In genomic region chr15:78481917-78482316, GRCh38 we compare ENCODE assay signal across 17 cellular contexts. TPM values are rescaled to one million over a fixed set of nuclear protein-coding genes. Genes with fewer than 3 reads are reported as not detected.
"Had no signal": no experiment of that assay in that cellular context is flagged by ENCODE, and none has a peak within 500 bp of the region (broad histone marks: within the 10 kb centered on the region; RNA-seq: fewer than 3 reads in every experiment).

No MANE protein-coding gene starts in this region.

- H3K27me3 ChIP-seq: adrenal gland, breast epithelium, SJSA1 had no signal

- H3K27ac ChIP-seq: breast epithelium, SJSA1 had no signal

- DNase-seq: activated B cell treated with CpG ODN at 0.5 μM for 24 hours; activated CD4-positive, alpha-beta T cell treated with anti-CD3 and anti-CD28 coated beads for 1 hour; activated CD4-positive, alpha-beta T cell treated with anti-CD3 and anti-CD28 coated beads, Interleukin-2, amount 50 U/mL, for 48 hours; activated effector memory CD4-positive, alpha-beta T cell treated with anti-CD3 and anti-CD28 coated beads, Interleukin-2, amount 50 U/mL, for 16 hours; activated naive CD8-positive, alpha-beta T cell treated with anti-CD3 and anti-CD28 coated beads for 36 hours; activated T-cell treated with anti-CD3 and anti-CD28 coated beads, Interleukin-2, amount 50 U/mL, for 4 hours; central memory CD4-positive, alpha-beta T cell; KG1; NCI-H1930; Right ventricle myocardium superior had no signal

- H3K9me3 ChIP-seq: adrenal gland, breast epithelium, SJSA1 had no signal

- ATAC-seq: activated T-cell treated with anti-CD3 and anti-CD28 coated beads, Interleukin-2, amount 50 U/mL, for 4 hours had no signal

- H3K4me3 ChIP-seq: adrenal gland, breast epithelium, SJSA1 had no signal

- H3K4me1 ChIP-seq: breast epithelium, SJSA1 had no signal

- H3K9me3 Mint-ChIP-seq: activated B cell treated with CpG ODN at 0.5 μM for 24 hours; activated CD4-positive, alpha-beta T cell treated with anti-CD3 and anti-CD28 coated beads, Interleukin-2, amount 10 ng/mL, durations not matched to agents 24 days and 14 days; activated naive CD4-positive, alpha-beta T cell treated with anti-CD3 and anti-CD28 coated beads for 36 hours; activated naive CD8-positive, alpha-beta T cell treated with anti-CD3 and anti-CD28 coated beads for 36 hours; activated T-cell treated with anti-CD3 and anti-CD28 coated beads, Interleukin-2, amount 50 U/mL, for 4 hours; IgD-negative memory B cell; T-helper 1 cell treated with Interleukin-12 subunit alpha and Interleukin-12 subunit beta and Interleukin-4 antibody, amounts not matched to agents 30 μg/mL and 1 μg/mL, for 36 hours had no signal

- H3K4me1 Mint-ChIP-seq: activated B cell treated with CpG ODN at 0.5 μM for 24 hours; activated CD4-positive, alpha-beta T cell treated with anti-CD3 and anti-CD28 coated beads, Interleukin-2, amount 10 ng/mL, durations not matched to agents 24 days and 14 days had no signal

- H3K27ac Mint-ChIP-seq: activated B cell treated with CpG ODN at 0.5 μM for 24 hours; activated CD4-positive, alpha-beta T cell treated with anti-CD3 and anti-CD28 coated beads, Interleukin-2, amount 10 ng/mL, durations not matched to agents 24 days and 14 days; activated naive CD4-positive, alpha-beta T cell treated with anti-CD3 and anti-CD28 coated beads for 36 hours; activated naive CD8-positive, alpha-beta T cell treated with anti-CD3 and anti-CD28 coated beads for 36 hours; T-helper 1 cell treated with Interleukin-12 subunit alpha and Interleukin-12 subunit beta and Interleukin-4 antibody, amounts not matched to agents 30 μg/mL and 1 μg/mL, for 36 hours had no signal

- H3K27me3 Mint-ChIP-seq: activated B cell treated with CpG ODN at 0.5 μM for 24 hours; activated CD4-positive, alpha-beta T cell treated with anti-CD3 and anti-CD28 coated beads, Interleukin-2, amount 10 ng/mL, durations not matched to agents 24 days and 14 days; activated naive CD8-positive, alpha-beta T cell treated with anti-CD3 and anti-CD28 coated beads for 36 hours; IgD-negative memory B cell had no signal

- H3K4me3 Mint-ChIP-seq: activated B cell treated with CpG ODN at 0.5 μM for 24 hours; activated CD4-positive, alpha-beta T cell treated with anti-CD3 and anti-CD28 coated beads, Interleukin-2, amount 10 ng/mL, durations not matched to agents 24 days and 14 days; activated naive CD4-positive, alpha-beta T cell treated with anti-CD3 and anti-CD28 coated beads for 36 hours; activated naive CD8-positive, alpha-beta T cell treated with anti-CD3 and anti-CD28 coated beads for 36 hours; activated T-cell treated with anti-CD3 and anti-CD28 coated beads, Interleukin-2, amount 50 U/mL, for 4 hours; IgD-negative memory B cell; T-helper 1 cell treated with Interleukin-12 subunit alpha and Interleukin-12 subunit beta and Interleukin-4 antibody, amounts not matched to agents 30 μg/mL and 1 μg/mL, for 36 hours had no signal

RNA-seq across cellular contexts. Expression of gene HYKK, which starts 25.5 kb away (rescaled TPM):
- polyA plus RNA-seq: IgD-negative memory B cell had no signal
